In the genomic region with DNA sequence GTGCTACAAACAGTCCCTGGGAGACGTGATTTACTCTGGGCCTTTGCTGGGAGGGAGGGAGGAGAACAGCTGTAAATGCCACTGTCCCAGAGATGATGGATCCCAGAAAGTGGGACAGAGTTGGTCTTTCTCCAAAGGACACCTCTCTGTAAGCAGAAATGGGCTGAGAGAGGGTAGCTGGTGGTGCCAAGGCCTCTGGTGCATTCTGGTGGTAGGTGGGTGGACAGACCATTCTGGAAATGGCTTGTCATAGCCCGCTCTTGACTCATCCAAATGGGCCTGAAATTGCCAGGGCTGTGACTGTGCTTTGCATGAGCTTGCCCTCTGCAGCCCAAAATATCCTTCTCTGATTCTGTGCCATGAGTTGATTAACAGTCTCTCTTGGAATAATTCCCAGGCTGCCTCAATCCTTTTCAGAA, we compare ENCODE assay signal across 16 cellular contexts. TPM values are rescaled to one million over a fixed set of nuclear protein-coding genes. Genes with fewer than 3 reads are reported as not detected.
DNase-seq lines count a peak whose midpoint lies in the region; ATAC-seq, FAIRE-seq and TF ChIP-seq lines count a peak whose summit lies in the region.
"Had no signal": no experiment of that assay in that cellular context is flagged by ENCODE, and none has a peak within 500 bp of the region (broad histone marks: within the 10 kb centered on the region; RNA-seq: fewer than 3 reads in every experiment).

No MANE protein-coding gene starts in this region.

- no peaks in the 10 kb centered on the region for H3F3A ChIP-seq in smooth muscle cell (ENCODE audit: low read depth)

- intact Hi-C loops in cardiac septum (cut with DNase I) = loop anchor here (5.0 kb wide), 1 partner anchor 87 kb away; no protein-coding TSS in a partner anchor

- no peaks in the 10 kb centered on the region for H3K4me1 ChIP-seq in astrocyte (ENCODE audit: insufficient read depth, low read length)
- peaks cover 6% of the 10 kb centered on the region for H3K4me1 ChIP-seq in smooth muscle cell (ENCODE audit: low read depth)

- no peaks in the 10 kb centered on the region for H3K4me1 Mint-ChIP-seq in astrocyte (ENCODE audit: low read depth, unreplicated experiment)
- H3K4me1 Mint-ChIP-seq: central memory CD8-positive, alpha-beta T cell had no signal

- H3K27ac ChIP-seq in astrocyte (ENCODE audit: low read depth, low read length) (no peak overlapping the region), smooth muscle cell (ENCODE audit: low read depth) (no peak overlapping the region)
- H3K27ac ChIP-seq: C4-2B, PC-9 had no signal

- ATAC-seq in HG02970 (IDR thresholded peaks at IDR 0.05; ENCODE audit: low FRiP score, unreplicated experiment) (no peak), HG03139 (IDR thresholded peaks at IDR 0.05; ENCODE audit: unreplicated experiment) (no peak), GM19455 (IDR thresholded peaks at IDR 0.05; ENCODE audit: unreplicated experiment) (no peak)

- no peak overlapping the region for H2AFZ ChIP-seq in astrocyte (ENCODE audit: low read depth, low read length)
- no peak overlapping the region for H2AFZ ChIP-seq in smooth muscle cell (ENCODE audit: low read depth)
- H2AFZ ChIP-seq: PC-9 had no signal

- H3K27me3 ChIP-seq in astrocyte (ENCODE audit: insufficient read depth, low read length) (no peaks in the 10 kb centered on the region), smooth muscle cell (ENCODE audit: low read depth) (no peaks in the 10 kb centered on the region)

- WGBS in smooth muscle cell (ENCODE audit: low lambda C conversion rate) = 94% methylated on average over 2 of the region's 2 CpGs

- H4K20me1 ChIP-seq in astrocyte (ENCODE audit: insufficient read depth, low read length) = no peaks in the 10 kb centered on the region
- H4K20me1 ChIP-seq in smooth muscle cell (ENCODE audit: low read depth) = no peaks in the 10 kb centered on the region

- FAIRE-seq in astrocyte (lab: Jason Lieb, UNC) = peak; percentile 68

- H3K4me2 ChIP-seq in astrocyte (ENCODE audit: low read length) (no peak overlapping the region), smooth muscle cell (no peak overlapping the region)
- H3K4me2 ChIP-seq: PC-9 had no signal

- H3K9me3 ChIP-seq in astrocyte (ENCODE audit: insufficient read depth, low read depth, low read length) = no peaks in the 10 kb centered on the region
- no peaks in the 10 kb centered on the region for H3K9me3 ChIP-seq in smooth muscle cell (replicated peaks; ENCODE audit: low read depth)

- H3K9me3 Mint-ChIP-seq in astrocyte (ENCODE audit: unreplicated experiment) = peaks cover 5% of the 10 kb centered on the region
- H3K9me3 Mint-ChIP-seq: central memory CD8-positive, alpha-beta T cell had no signal

- H3K27ac Mint-ChIP-seq in astrocyte (ENCODE audit: unreplicated experiment) = no peak overlapping the region

- no peak overlapping the region for H3K9ac ChIP-seq in astrocyte (ENCODE audit: low read length)
- no peak overlapping the region for H3K9ac ChIP-seq in smooth muscle cell (ENCODE audit: low read depth)

- no peak for TF ChIP-seq CTCF in astrocyte (IDR thresholded peaks at IDR 0.05; ENCODE audit: insufficient read depth, low read depth, low read length)
- no peak for TF ChIP-seq CTCF in smooth muscle cell (IDR thresholded peaks at IDR 0.05; ENCODE audit: borderline replicate concordance, insufficient read depth, poor library complexity, severe bottlenecking)

- no peaks in the 10 kb centered on the region for H3K36me3 Mint-ChIP-seq in astrocyte (ENCODE audit: low read depth, unreplicated experiment)

- H3K79me2 ChIP-seq in astrocyte (ENCODE audit: insufficient read depth, low read length) = no peaks in the 10 kb centered on the region
- H3K79me2 ChIP-seq in smooth muscle cell (ENCODE audit: low read depth) = no peaks in the 10 kb centered on the region

- H3K27me3 Mint-ChIP-seq in astrocyte (ENCODE audit: low read depth, unreplicated experiment) = peaks cover 15% of the 10 kb centered on the region

- H3K4me3 Mint-ChIP-seq in astrocyte (ENCODE audit: unreplicated experiment) = no peak overlapping the region
- H3K4me3 Mint-ChIP-seq: central memory CD8-positive, alpha-beta T cell had no signal

- DNase-seq in EL = peak; percentile 47
- peak; percentile 81 for DNase-seq in astrocyte (ENCODE audit: low read depth)
- DNase-seq in cardiac septum (ENCODE audit: low spot score) = peak; percentile 82
- DNase-seq in renal cortical epithelial cell (ENCODE audit: low read depth) = peak; percentile 61
- DNase-seq in smooth muscle cell (lab: John Stamatoyannopoulos, UW; ENCODE audit: unreplicated experiment) = no peak
- DNase-seq: activated CD4-positive, alpha-beta T cell treated with anti-CD3 and anti-CD28 coated beads, Interleukin-2, amount 50 U/mL, for 4 hours; activated gamma-delta T cell; GDM1; PC-9; T-helper 2 cell had no signal

- no peaks in the 10 kb centered on the region for H3K36me3 ChIP-seq in astrocyte (ENCODE audit: insufficient read depth, low read length)
- H3K36me3 ChIP-seq in smooth muscle cell (ENCODE audit: low read depth) = no peaks in the 10 kb centered on the region

- no peak overlapping the region for H3K4me3 ChIP-seq in astrocyte (ENCODE audit: insufficient read depth, low read depth, low read length)
- H3K4me3 ChIP-seq in smooth muscle cell = no peak overlapping the region
- H3K4me3 ChIP-seq: PC-9 had no signal

RNA-seq across cellular contexts. Expression of a gene that starts 36.1 kb away (rescaled TPM):
- total RNA-seq in astrocyte = not detected in 2 replicates
- total RNA-seq in cardiac septum = not detected
- 0.17 and 1.3 TPM in 2 replicates for total RNA-seq in renal cortical epithelial cell
- not detected in 2 replicates for total RNA-seq in smooth muscle cell
- not detected in 2 replicates for polyA plus RNA-seq in smooth muscle cell
- total RNA-seq: PC-9 had no signal
- polyA plus RNA-seq: neural cell had no signal
